ENCODE assay signal across 8 cellular contexts in the genomic region with DNA sequence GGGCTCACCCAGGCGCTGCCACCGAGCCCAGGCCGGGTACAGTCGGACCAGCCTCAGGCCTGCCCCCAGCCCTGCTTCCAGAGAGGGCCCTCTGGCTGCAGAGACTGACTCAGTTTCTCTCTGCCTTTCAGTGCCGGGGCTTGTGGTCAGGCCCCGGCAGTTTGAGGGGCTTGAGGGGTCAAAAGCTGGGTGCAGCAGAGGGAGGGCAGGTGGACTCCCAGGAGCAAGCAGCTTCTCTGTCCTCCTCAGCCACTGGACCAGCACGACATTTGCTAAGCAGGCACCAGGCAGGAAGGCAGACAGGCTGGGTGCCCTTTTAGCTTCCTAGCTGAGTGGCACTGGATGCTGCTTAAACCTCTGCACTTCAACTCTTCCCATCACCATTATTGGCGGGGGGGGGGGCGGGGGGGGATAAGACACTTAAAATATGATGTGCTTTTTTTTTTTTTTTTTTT.
DNase-seq lines count a peak whose midpoint lies in the region; FAIRE-seq and TF ChIP-seq lines count a peak whose summit lies in the region.

No MANE protein-coding gene starts in this region.

- H3K36me3 ChIP-seq in CD4-positive, alpha-beta memory T cell (ENCODE audit: insufficient read depth, low read length) = no peaks in the 10 kb centered on the region
- peaks cover 0 to 6% (median under 1%) of the 10 kb centered on the region in 4 experiments; a peak in 1 of 8 replicates for H3K36me3 ChIP-seq in H1 (ENCODE audit: control insufficient read depth in 2 of 4, insufficient read depth in 4 of 4, low read length in 3 of 4)
- H3K36me3 ChIP-seq in parathyroid adenoma (ENCODE audit: control insufficient read depth, insufficient read depth, low read length) = no peaks in the 10 kb centered on the region

- peak overlapping the region; percentile 80 for H4K91ac ChIP-seq in H1 (replicated peaks; ENCODE audit: insufficient read length, low read length)

- no peaks in the 10 kb centered on the region for H3K23me2 ChIP-seq in H1 (ENCODE audit: low read depth, low read length)

- peak overlapping the region; percentile 60 to 92 (median 72) for H3K4me3 Mint-ChIP-seq in CD4-positive, alpha-beta memory T cell

- peak overlapping the region; percentile 81 for H4K8ac ChIP-seq in H1 (ENCODE audit: extremely low read depth, insufficient read depth, low read length)

- H3K9me3 Mint-ChIP-seq in CD4-positive, alpha-beta memory T cell = peaks cover 0 to 2% (median 0%) of the 10 kb centered on the region in 8 donors

- H2AFZ ChIP-seq in H1 (ENCODE audit: low read length) = peak overlapping the region; percentile 67; the same call in 1 of the 2 replicates
- H2AFZ ChIP-seq in parathyroid adenoma = peak overlapping the region; percentile 93

- TF ChIP-seq CTCF in H1 (IDR thresholded peaks at IDR 0.05; ENCODE audit: control extremely low read depth in 1 of 3, insufficient read depth in 1 of 3, low read depth in 1 of 3, low read length in 3 of 3) = no peak
- TF ChIP-seq CTCF in parathyroid adenoma (IDR thresholded peaks at IDR 0.05) = no peak

- CTCF ChIA-PET in CD4-positive, alpha-beta memory T cell (lab: Charles Lee; ENCODE audit: partially characterized antibody) = no interaction called here
- CTCF ChIA-PET in H1 (lab: Charles Lee; ENCODE audit: partially characterized antibody) = interaction anchor here (0.6 to 27.1 kb wide), 10 partner anchors 14 to 394 kb away, joined by 3 to 336 read pairs (median 8); no protein-coding TSS in a partner anchor

- no peak for DNase-seq in CD4-positive, alpha-beta memory T cell
- DNase-seq in Kasumi-1 (lab: John Stamatoyannopoulos, UW) = peak; percentile 23 to 26
- DNase-seq in H1 (ENCODE audit: low read depth in 1 of 2, low spot score in 2 of 2) = no peak
- no peak for DNase-seq in A172 (ENCODE audit: low spot score)
- DNase-seq in NCI-H2227 (lab: John Stamatoyannopoulos, UW; ENCODE audit: unreplicated experiment) = no peak
- no peak for DNase-seq in ureter (ENCODE audit: low spot score)
- no peak for DNase-seq in nucleus accumbens (lab: John Stamatoyannopoulos, UW)

- no peak overlapping the region for H3K56ac ChIP-seq in H1 (replicated peaks; ENCODE audit: insufficient read length, low read depth, low read length)

- no peaks in the 10 kb centered on the region for H3K27me3 ChIP-seq in CD4-positive, alpha-beta memory T cell (ENCODE audit: insufficient read depth, low read length)
- H3K27me3 ChIP-seq in H1 (replicated peaks in 1 of 4; ENCODE audit: control insufficient read depth in 3 of 4, extremely low read depth in 1 of 4, insufficient read depth in 3 of 4, low read length in 3 of 4) (no peaks in the 10 kb centered on the region; a peak in 1 of 7 replicates), parathyroid adenoma (ENCODE audit: control insufficient read depth, insufficient read depth, low read length) (no peaks in the 10 kb centered on the region)

- no peak for TF ChIP-seq RAD21 in H1 (IDR thresholded peaks at IDR 0.05 in 1 of 2, conservative IDR thresholded peaks at IDR 0.05 in 1 of 2; ENCODE audit: low read depth in 2 of 2, low read length in 2 of 2)

- no peaks in the 10 kb centered on the region for H3K9me3 ChIP-seq in CD4-positive, alpha-beta memory T cell (ENCODE audit: control insufficient read depth in 1 of 2, low read length in 2 of 2)
- H3K9me3 ChIP-seq in H1 (ENCODE audit: insufficient read depth in 2 of 2, low read depth in 1 of 2, low read length in 1 of 2) (no peaks in the 10 kb centered on the region), parathyroid adenoma (ENCODE audit: control insufficient read depth, low read length) (no peaks in the 10 kb centered on the region)

- peak overlapping the region; percentile 53 for H2BK15ac ChIP-seq in H1 (ENCODE audit: low read length)

- H3K9ac ChIP-seq in H1 (replicated peaks in 1 of 4; ENCODE audit: extremely low read depth in 1 of 4, low read depth in 3 of 4, low read length in 3 of 4) = no peak overlapping the region; a peak in 1 of 7 replicates
- H3K9ac ChIP-seq in parathyroid adenoma = no peak overlapping the region

- TF ChIP-seq POLR2A in H1 (IDR thresholded peaks at IDR 0.05; ENCODE audit: control extremely low read depth in 1 of 2, low read depth in 2 of 2, low read length in 2 of 2) = no peak

- peak overlapping the region; percentile 88; the same call in 1 of the 2 replicates for H3K18ac ChIP-seq in H1 (ENCODE audit: extremely low read depth, low read length)

- 0 out of 2 replicates have a peak, but pooled peaks cover 7% of the 10 kb centered on the region for H3K79me1 ChIP-seq in H1 (ENCODE audit: low read depth, low read length)

- peak overlapping the region; percentile 31 to 86 (median 80) for H3K27ac Mint-ChIP-seq in CD4-positive, alpha-beta memory T cell

- 0 out of 2 replicates have a peak overlapping the region, but pooled peaks have one; percentile 21 for H2BK20ac ChIP-seq in H1 (ENCODE audit: low read length)

- H2AK5ac ChIP-seq in H1 (ENCODE audit: low read depth, low read length) = no peak overlapping the region

- no peak overlapping the region for H2BK5ac ChIP-seq in H1 (ENCODE audit: low read depth, low read length)

- no peak overlapping the region for H2BK120ac ChIP-seq in H1 (replicated peaks; ENCODE audit: low read depth, low read length)

- peak overlapping the region; percentile 9 to 54; a peak in 3 of 4 replicates for H3K4me2 ChIP-seq in H1 (ENCODE audit: insufficient read depth in 1 of 2, low read depth in 2 of 2, low read length in 2 of 2)
- peak overlapping the region; percentile 87 for H3K4me2 ChIP-seq in parathyroid adenoma (ENCODE audit: low read length)

- H4K20me1 ChIP-seq in H1 (replicated peaks in 1 of 2; ENCODE audit: control insufficient read depth in 1 of 2, insufficient read depth in 2 of 2, low read length in 2 of 2) = no peaks in the 10 kb centered on the region

- peaks cover 27% of the 10 kb centered on the region for H3K4me1 ChIP-seq in CD4-positive, alpha-beta memory T cell (ENCODE audit: insufficient read depth, low read length)
- H3K4me1 ChIP-seq in H1 (replicated peaks in 1 of 4; ENCODE audit: control insufficient read depth in 3 of 4, insufficient read depth in 4 of 4, low read length in 3 of 4) = peaks cover 0 to 27% (median 18%) of the 10 kb centered on the region in 4 experiments; a peak in 6 of 7 replicates
- H3K4me1 ChIP-seq in parathyroid adenoma = peaks cover 12% of the 10 kb centered on the region

- WGBS in H1 (ENCODE audit: extremely low coverage in 1 of 2, insufficient coverage in 1 of 2, insufficient read length in 1 of 2, insufficient replicate concordance in 2 of 2, low coverage in 1 of 2, low lambda C conversion rate in 2 of 2, missing lambda C conversion rate in 1 of 2), 2 experiments = 52% methylated on average over 6 of the region's 9 CpGs; no CpG with 5 or more reads in 1 of the 2 experiments

- H3K4me1 Mint-ChIP-seq in CD4-positive, alpha-beta memory T cell = peaks cover 13 to 52% (median 17%) of the 10 kb centered on the region in 4 donors

- no peak for TF ChIP-seq EP300 in H1 (IDR thresholded peaks at IDR 0.05; ENCODE audit: borderline replicate concordance in 1 of 2, low read depth in 2 of 2, low read length in 2 of 2)

- H3K27me3 Mint-ChIP-seq in CD4-positive, alpha-beta memory T cell = no peaks in the 10 kb centered on the region

- H3K79me2 ChIP-seq in H1 (ENCODE audit: control insufficient read depth in 1 of 2, insufficient read depth in 2 of 2, low read length in 2 of 2) (no peaks in the 10 kb centered on the region), parathyroid adenoma (peaks cover 12% of the 10 kb centered on the region)

- H3K14ac ChIP-seq in H1 (ENCODE audit: insufficient read length) = no peak overlapping the region

- H3K23ac ChIP-seq in H1 (ENCODE audit: insufficient read length) = no peak overlapping the region

- peak overlapping the region; percentile 71 for H4K5ac ChIP-seq in H1 (ENCODE audit: insufficient read length, low read depth, low read length)

- H2BK12ac ChIP-seq in H1 (ENCODE audit: low read depth, low read length) = peak overlapping the region; percentile 68; the same call in 1 of the 2 replicates

- POLR2A ChIA-PET in CD4-positive, alpha-beta memory T cell (lab: Charles Lee; ENCODE audit: partially characterized antibody) = interaction anchor here (2.3 kb wide), 1 partner anchor 16 kb away, joined by 8 read pairs; no protein-coding TSS in a partner anchor
- POLR2A ChIA-PET in H1 (lab: Charles Lee; ENCODE audit: partially characterized antibody) = interaction anchor here (1.0 to 2.3 kb wide), 4 partner anchors 13 to 26 kb away, joined by 3 to 18 read pairs (median 3); no protein-coding TSS in a partner anchor

- H3K27ac ChIP-seq in CD4-positive, alpha-beta memory T cell (ENCODE audit: low read depth, low read length) = peak overlapping the region; percentile 76
- H3K27ac ChIP-seq in H1 (ENCODE audit: low read depth, low read length) = peak overlapping the region; percentile 54; the same call in 1 of the 2 replicates
- H3K27ac ChIP-seq in parathyroid adenoma = peak overlapping the region; percentile 72

- no peak for FAIRE-seq in H1 (lab: Jason Lieb, UNC)

- intact Hi-C loops in CD4-positive, alpha-beta memory T cell (cut with micrococcal nuclease) = no loop called here

- no peak overlapping the region for H3K4ac ChIP-seq in H1 (replicated peaks; ENCODE audit: insufficient read length, low read depth, low read length)

- H3K4me3 ChIP-seq in CD4-positive, alpha-beta memory T cell (ENCODE audit: low read length in 2 of 2) = peak overlapping the region in 1 of 2 donors; percentile 74
- H3K4me3 ChIP-seq in H1 (ENCODE audit: extremely low read depth in 1 of 4, insufficient read depth in 2 of 4, low read depth in 3 of 4, low read length in 4 of 4) = peak overlapping the region in 1 of 4 experiments; percentile 51; a peak in 2 of 8 replicates
- H3K4me3 ChIP-seq in parathyroid adenoma (ENCODE audit: low read depth, low read length) = peak overlapping the region; percentile 64

- peaks cover 16 to 20% of the 10 kb centered on the region in 2 donors for H3K36me3 Mint-ChIP-seq in CD4-positive, alpha-beta memory T cell

TF ChIP-seq in H1, 55 proteins besides CTCF, POLR2A, EP300 and RAD21:
- no peak for TF ChIP-seq TBP (IDR thresholded peaks at IDR 0.05; ENCODE audit: low read depth, low read length)
- TF ChIP-seq RXRA (IDR thresholded peaks at IDR 0.05; ENCODE audit: insufficient read depth, low read depth, low read length) = no peak
- TF ChIP-seq MAX (IDR thresholded peaks at IDR 0.05) = no peak
- no peak for TF ChIP-seq CEBPB (IDR thresholded peaks at IDR 0.05; ENCODE audit: low read depth, low read length)
- TF ChIP-seq RBBP5 (IDR thresholded peaks at IDR 0.05; ENCODE audit: borderline replicate concordance, low read depth, low read length) = peak; percentile 82; the same call in 1 of the 2 replicates
- TF ChIP-seq YY1 (IDR thresholded peaks at IDR 0.05; ENCODE audit: low read depth, low read length) = no peak
- TF ChIP-seq RNF2 (IDR thresholded peaks at IDR 0.05; ENCODE audit: borderline replicate concordance, low read depth, low read length, missing control alignments, poor library complexity, severe bottlenecking) = no peak
- no peak for TF ChIP-seq TAF1 (IDR thresholded peaks at IDR 0.05; ENCODE audit: low read depth, low read length)
- no peak for TF ChIP-seq CREB1 (IDR thresholded peaks at IDR 0.05)

Comparison
In these comparisons a context has a peak if more than half of its experiments do, and no peak if none do; other contexts are left out.
1. DNase-seq: peak in Kasumi-1 (2 of 2); none in CD4-positive, alpha-beta memory T cell (0 of 5), H1 (0 of 2), A172 (single experiment), NCI-H2227 (single experiment), ureter (single experiment) and nucleus accumbens (0 of 56).
2. Peak in every context shown above with its lines, with median percentiles within 50 percentile points of each other: H3K27ac ChIP-seq.